Comparison of ENCODE assay signal across 8 cellular contexts in the genomic region with DNA sequence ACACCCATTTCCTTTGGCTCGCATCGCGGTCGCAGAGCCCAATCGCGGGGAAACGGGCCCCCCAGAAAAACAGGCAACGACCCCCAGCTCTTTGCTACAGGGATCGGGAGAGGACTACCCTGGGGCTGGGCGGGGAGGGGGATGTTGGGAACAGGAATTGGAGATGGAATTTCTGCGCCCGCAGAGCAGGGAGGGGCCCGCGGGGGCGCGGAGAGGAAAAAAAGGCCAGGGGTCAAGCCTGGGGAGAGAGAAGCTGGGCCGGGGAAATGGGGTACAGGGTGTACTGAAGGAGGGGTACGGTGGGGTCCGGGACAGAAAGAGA. TPM values are rescaled to one million over a fixed set of nuclear protein-coding genes. Genes with fewer than 3 reads are reported as not detected.
DNase-seq lines count a peak whose midpoint lies in the region; ATAC-seq and TF ChIP-seq lines count a peak whose summit lies in the region.

No MANE protein-coding gene starts in this region.

- ATAC-seq in body of pancreas (no peak), upper lobe of left lung (ENCODE audit: low FRiP score in 2 of 2) (peak in 1 of 2 donors; percentile 20), HG03571 (IDR thresholded peaks at IDR 0.05; ENCODE audit: unreplicated experiment) (no peak)

- no peaks in the 10 kb centered on the region for H3K9me3 ChIP-seq in body of pancreas
- peaks cover 0 to 3% (median 0%) of the 10 kb centered on the region in 4 donors for H3K9me3 ChIP-seq in liver (ENCODE audit: control insufficient read depth in 4 of 4, low read length in 3 of 4)
- H3K9me3 ChIP-seq in upper lobe of left lung, result no peaks in the 10 kb centered on the region

- H3K27me3 ChIP-seq in body of pancreas (peaks cover 0 to 20% of the 10 kb centered on the region in 2 donors), liver (ENCODE audit: control insufficient read depth in 4 of 4, insufficient read depth in 4 of 4, low read length in 3 of 4) (peaks cover 0 to 21% (median 2%) of the 10 kb centered on the region in 4 donors), upper lobe of left lung (peaks cover 0 to 5% (median 0%) of the 10 kb centered on the region in 4 donors)

- H3K36me3 ChIP-seq in body of pancreas (replicated peaks in 1 of 2; ENCODE audit: insufficient read depth in 1 of 2, low read depth in 2 of 2) (no peaks in the 10 kb centered on the region), liver (ENCODE audit: control insufficient read depth in 4 of 4, insufficient read depth in 3 of 4, low read depth in 1 of 4, low read length in 3 of 4) (no peaks in the 10 kb centered on the region), upper lobe of left lung (no peaks in the 10 kb centered on the region)

- H3K27ac ChIP-seq in body of pancreas (peak overlapping the region in 3 of 4 donors; percentile 69 to 77 (median 70)), liver (ENCODE audit: low read depth in 1 of 2, low read length in 2 of 2) (peak overlapping the region in 1 of 2 donors; percentile 42), upper lobe of left lung (peak overlapping the region; percentile 64 to 85 (median 78))

- no peaks in the 10 kb centered on the region for H3K36me3 Mint-ChIP-seq in activated T-cell treated with anti-CD3 and anti-CD28 coated beads, Interleukin-2, amount 50 U/mL, for 24 hours (ENCODE audit: low read depth)

- no peak overlapping the region for H3K9ac ChIP-seq in liver (ENCODE audit: low read depth in 1 of 2, low read length in 2 of 2)

- no peak for TF ChIP-seq RAD21 in liver (IDR thresholded peaks at IDR 0.05)

- intact Hi-C loops in body of pancreas (cut with DNase I), result no loop called here

- TF ChIP-seq CTCF in body of pancreas (IDR thresholded peaks at IDR 0.05) (no peak), liver (IDR thresholded peaks at IDR 0.05; ENCODE audit: low read depth, low read length, missing input control) (no peak), upper lobe of left lung (IDR thresholded peaks at IDR 0.05) (no peak)

- no peak for TF ChIP-seq EP300 in upper lobe of left lung (IDR thresholded peaks at IDR 0.05)

- H3K4me3 ChIP-seq in body of pancreas, result peak overlapping the region; percentile 3 to 28
- peak overlapping the region; percentile 46 to 71 (median 52) for H3K4me3 ChIP-seq in liver (ENCODE audit: low read depth in 1 of 3, low read length in 3 of 3)
- peak overlapping the region; percentile 43 to 73 (median 64) for H3K4me3 ChIP-seq in upper lobe of left lung

- DNase-seq in activated T-cell treated with anti-CD3 and anti-CD28 coated beads, Interleukin-2, amount 50 U/mL, for 24 hours, result no peak
- DNase-seq in activated T-cell treated with anti-CD3 and anti-CD28 coated beads for 4 hours, result no peak
- peak in 2 of 4 donors; percentile 13 to 15 for DNase-seq in body of pancreas
- DNase-seq in upper lobe of left lung, result no peak
- DNase-seq in GM19238 (ENCODE audit: insufficient read length, low spot score), result no peak
- no peak for DNase-seq in occipital lobe (lab: John Stamatoyannopoulos, UW)

- no peak for TF ChIP-seq POLR2A in body of pancreas (IDR thresholded peaks at IDR 0.05)
- TF ChIP-seq POLR2A in upper lobe of left lung (IDR thresholded peaks at IDR 0.05), result no peak

- H3K4me1 Mint-ChIP-seq in activated T-cell treated with anti-CD3 and anti-CD28 coated beads, Interleukin-2, amount 50 U/mL, for 24 hours (ENCODE audit: low read depth), result peaks cover 22% of the 10 kb centered on the region

- peaks cover 55% of the 10 kb centered on the region for H3K27me3 Mint-ChIP-seq in activated T-cell treated with anti-CD3 and anti-CD28 coated beads, Interleukin-2, amount 50 U/mL, for 24 hours

- H3K4me3 Mint-ChIP-seq in activated T-cell treated with anti-CD3 and anti-CD28 coated beads, Interleukin-2, amount 50 U/mL, for 24 hours, result peak overlapping the region; percentile 70

- H3K9me3 Mint-ChIP-seq in activated T-cell treated with anti-CD3 and anti-CD28 coated beads, Interleukin-2, amount 50 U/mL, for 24 hours, result no peaks in the 10 kb centered on the region

- WGBS in body of pancreas, 2 donors, result 2% methylated on average over 19 of the region's 19 CpGs
- 2% methylated on average over 19 of the region's 19 CpGs for WGBS in liver
- WGBS in upper lobe of left lung, 2 donors, result 2 to 5% methylated on average over 19 of the region's 19 CpGs

- no peak overlapping the region for H3K27ac Mint-ChIP-seq in activated T-cell treated with anti-CD3 and anti-CD28 coated beads, Interleukin-2, amount 50 U/mL, for 24 hours

- H3K4me1 ChIP-seq in body of pancreas, result peaks cover 14% of the 10 kb centered on the region
- peaks cover 5 to 29% (median 17%) of the 10 kb centered on the region in 4 donors for H3K4me1 ChIP-seq in liver (ENCODE audit: control insufficient read depth in 4 of 4, insufficient read depth in 4 of 4, low read length in 3 of 4)
- H3K4me1 ChIP-seq in upper lobe of left lung, result peaks cover 11 to 38% (median 14%) of the 10 kb centered on the region in 4 donors

TF ChIP-seq in liver, 16 proteins besides CTCF, POLR2A, EP300 and RAD21:
- TF ChIP-seq NR2F2 (IDR thresholded peaks at IDR 0.05) (no peak), YY1 (IDR thresholded peaks at IDR 0.05) (no peak), EGR1 (IDR thresholded peaks at IDR 0.05; ENCODE audit: low read depth in 2 of 2) (no peak), FOXA1 (IDR thresholded peaks at IDR 0.05) (no peak), HNF4A (conservative IDR thresholded peaks at IDR 0.05) (no peak), JUND (IDR thresholded peaks at IDR 0.05) (no peak), RXRA (IDR thresholded peaks at IDR 0.05) (no peak), HNF4G (IDR thresholded peaks at IDR 0.05) (no peak), FOXA2 (IDR thresholded peaks at IDR 0.05) (no peak), REST (IDR thresholded peaks at IDR 0.05) (no peak), TAF1 (conservative IDR thresholded peaks at IDR 0.05) (no peak), SP1 (IDR thresholded peaks at IDR 0.05) (no peak), GABPA (IDR thresholded peaks at IDR 0.05 in 1 of 2, conservative IDR thresholded peaks at IDR 0.05 in 1 of 2) (no peak)
- TF ChIP-seq, protein P1, sequence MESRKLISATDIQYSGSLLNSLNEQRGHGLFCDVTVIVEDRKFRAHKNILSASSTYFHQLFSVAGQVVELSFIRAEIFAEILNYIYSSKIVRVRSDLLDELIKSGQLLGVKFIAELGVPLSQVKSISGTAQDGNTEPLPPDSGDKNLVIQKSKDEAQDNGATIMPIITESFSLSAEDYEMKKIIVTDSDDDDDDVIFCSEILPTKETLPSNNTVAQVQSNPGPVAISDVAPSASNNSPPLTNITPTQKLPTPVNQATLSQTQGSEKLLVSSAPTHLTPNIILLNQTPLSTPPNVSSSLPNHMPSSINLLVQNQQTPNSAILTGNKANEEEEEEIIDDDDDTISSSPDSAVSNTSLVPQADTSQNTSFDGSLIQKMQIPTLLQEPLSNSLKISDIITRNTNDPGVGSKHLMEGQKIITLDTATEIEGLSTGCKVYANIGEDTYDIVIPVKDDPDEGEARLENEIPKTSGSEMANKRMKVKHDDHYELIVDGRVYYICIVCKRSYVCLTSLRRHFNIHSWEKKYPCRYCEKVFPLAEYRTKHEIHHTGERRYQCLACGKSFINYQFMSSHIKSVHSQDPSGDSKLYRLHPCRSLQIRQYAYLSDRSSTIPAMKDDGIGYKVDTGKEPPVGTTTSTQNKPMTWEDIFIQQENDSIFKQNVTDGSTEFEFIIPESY (IDR thresholded peaks at IDR 0.05), result no peak
- TF ChIP-seq, protein P2, sequence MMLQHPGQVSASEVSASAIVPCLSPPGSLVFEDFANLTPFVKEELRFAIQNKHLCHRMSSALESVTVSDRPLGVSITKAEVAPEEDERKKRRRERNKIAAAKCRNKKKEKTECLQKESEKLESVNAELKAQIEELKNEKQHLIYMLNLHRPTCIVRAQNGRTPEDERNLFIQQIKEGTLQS (IDR thresholded peaks at IDR 0.05), result no peak
- TF ChIP-seq, protein P3, sequence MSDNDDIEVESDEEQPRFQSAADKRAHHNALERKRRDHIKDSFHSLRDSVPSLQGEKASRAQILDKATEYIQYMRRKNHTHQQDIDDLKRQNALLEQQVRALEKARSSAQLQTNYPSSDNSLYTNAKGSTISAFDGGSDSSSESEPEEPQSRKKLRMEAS (IDR thresholded peaks at IDR 0.05), result no peak

RNA-seq across cellular contexts. Expression of gene SGCE, which starts 0.4 kb away (rescaled TPM):
- total RNA-seq in body of pancreas (10 to 100 TPM; 48.1 to 55.3 TPM), liver (10 to 100 TPM; 32.6 to 55.8 TPM), upper lobe of left lung (100 to 1,000 TPM in 1 of 6 donors, 10 to 100 TPM in 5; 42.8 to 136 (median 68.1) TPM), occipital lobe (92.8 TPM)
- 10 to 100 TPM in 1 of 2 donors, 1 to 10 TPM in 1; 9.3 to 70.6 TPM for polyA plus RNA-seq in liver
